Comparison of ENCODE assay signal across 8 cellular contexts in the genomic region with DNA sequence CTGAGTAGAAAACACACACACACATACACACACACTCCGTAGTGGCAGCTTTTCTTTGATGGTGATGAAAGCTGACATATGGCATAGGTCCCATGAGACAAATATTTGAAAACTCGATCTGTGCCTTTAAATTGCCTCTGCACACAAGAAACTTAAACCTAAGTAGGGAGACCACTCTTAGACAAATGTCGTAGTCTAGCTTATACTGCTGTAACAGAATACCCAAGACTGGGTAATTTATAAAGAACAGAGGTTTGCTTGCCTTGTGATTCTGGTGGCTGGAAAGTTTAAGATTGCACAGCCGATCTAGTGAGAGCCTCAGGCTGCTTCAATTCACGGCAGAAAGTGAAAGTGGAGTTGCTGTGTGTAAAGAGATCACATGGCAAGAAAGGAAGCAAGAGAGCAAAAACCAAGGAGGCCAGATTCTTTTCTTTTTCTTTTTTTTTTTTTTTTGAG.
A peak's percentile ranks its signal among the peaks of the same experiment; 100 is the strongest.
DNase-seq lines count a peak whose midpoint lies in the region; ATAC-seq, FAIRE-seq and TF ChIP-seq lines count a peak whose summit lies in the region.

No MANE protein-coding gene starts in this region.

- TF ChIP-seq CTCF in fibroblast of mammary gland (conservative IDR thresholded peaks at IDR 0.05; ENCODE audit: control insufficient read depth, insufficient read depth, low read depth, low read length) = no peak

- no peaks in the 10 kb centered on the region for H3K27me3 ChIP-seq in HAP-1 (ENCODE audit: low read depth)

- peak; percentile 71 for ATAC-seq in HG02610 (IDR thresholded peaks at IDR 0.05; ENCODE audit: unreplicated experiment)

- no peak for TF ChIP-seq POLR2A in GM12892 (IDR thresholded peaks at IDR 0.05; ENCODE audit: low read depth, low read length)

- H3K4me1 ChIP-seq in HAP-1 = no peaks in the 10 kb centered on the region

- FAIRE-seq in GM12892 (lab: Jason Lieb, UNC) = peak; percentile 69

- H3K4me3 ChIP-seq in fibroblast of mammary gland (ENCODE audit: control insufficient read depth, low read depth, low read length) = no peak overlapping the region
- no peak overlapping the region for H3K4me3 ChIP-seq in HAP-1

- DNase-seq in GM12892 (ENCODE audit: insufficient read length) (no peak), NCI-H82 treated with DMSO at 0.1 percent for 48 hours (lab: John Stamatoyannopoulos, UW; ENCODE audit: unreplicated experiment) (peak; percentile 69), fibroblast of mammary gland (ENCODE audit: low read depth) (peak; percentile 18), retina (peak; percentile 88), activated gamma-delta T cell (lab: John Stamatoyannopoulos, UW) (no peak), HAP-1 (ENCODE audit: low spot score in 2 of 2) (no peak)
- DNase-seq in activated CD4-positive, CD25-positive, alpha-beta regulatory T cell (lab: John Stamatoyannopoulos, UW) = no peak

- no peaks in the 10 kb centered on the region for H3K9me3 ChIP-seq in HAP-1

- in situ Hi-C loops in HAP-1 (cut with MboI; ENCODE audit: low sequenced_read_pairs) = no loop called here

- H3K36me3 ChIP-seq in HAP-1 (replicated peaks) = no peaks in the 10 kb centered on the region

Comparison
In these comparisons a context has a peak if more than half of its experiments do, and no peak if none do; other contexts are left out.
1. DNase-seq: peak in NCI-H82 treated with DMSO at 0.1 percent for 48 hours (single experiment), fibroblast of mammary gland (single experiment) and retina (single experiment); none in GM12892 (single experiment), activated gamma-delta T cell (single experiment), activated CD4-positive, CD25-positive, alpha-beta regulatory T cell (0 of 4) and HAP-1 (0 of 2).